In the genomic region with DNA sequence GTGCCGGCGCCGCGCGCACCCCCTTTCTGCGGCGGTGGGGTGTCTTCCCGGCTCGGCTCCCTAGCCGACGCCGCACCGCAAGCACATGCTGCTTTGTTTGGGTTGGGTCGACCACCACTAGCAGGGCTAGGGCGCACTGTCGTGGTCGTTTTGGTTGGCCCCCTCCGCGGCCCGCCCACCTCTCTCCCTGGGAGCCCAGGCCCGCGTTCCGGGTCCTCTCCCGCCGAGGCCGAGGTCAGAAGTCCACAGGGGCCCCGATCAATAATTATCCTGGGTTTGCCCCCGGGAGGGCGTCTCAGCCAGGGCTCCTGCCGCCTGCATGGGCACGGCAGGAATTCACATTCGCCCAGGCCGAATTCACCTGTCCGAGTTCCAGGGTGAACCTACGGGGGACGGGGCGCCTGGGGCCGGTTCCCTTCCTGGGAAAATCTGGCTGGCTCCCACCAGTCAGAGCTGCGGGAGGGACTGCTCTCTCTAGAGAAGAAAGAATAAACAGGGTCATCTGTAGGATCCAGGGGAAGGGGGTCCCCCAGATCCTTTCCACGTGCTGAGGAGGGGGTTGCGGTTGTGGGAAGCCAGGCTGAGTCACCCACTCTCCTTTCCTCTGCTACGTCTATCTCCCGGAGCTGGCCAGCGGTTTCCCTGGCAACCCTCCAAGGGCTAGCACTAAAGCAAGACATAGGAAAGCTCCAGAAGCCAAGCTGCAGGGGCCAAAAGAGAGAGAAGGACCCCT, we compare ENCODE assay signal across 1 cellular context.
TF ChIP-seq lines count a peak whose summit lies in the region.

No MANE protein-coding gene starts in this region.

TF ChIP-seq in HEK293, 187 proteins besides CTCF, POLR2A, EP300 and RAD21 (continued from another document and continues in another):
- TF ChIP-seq, protein P1, sequence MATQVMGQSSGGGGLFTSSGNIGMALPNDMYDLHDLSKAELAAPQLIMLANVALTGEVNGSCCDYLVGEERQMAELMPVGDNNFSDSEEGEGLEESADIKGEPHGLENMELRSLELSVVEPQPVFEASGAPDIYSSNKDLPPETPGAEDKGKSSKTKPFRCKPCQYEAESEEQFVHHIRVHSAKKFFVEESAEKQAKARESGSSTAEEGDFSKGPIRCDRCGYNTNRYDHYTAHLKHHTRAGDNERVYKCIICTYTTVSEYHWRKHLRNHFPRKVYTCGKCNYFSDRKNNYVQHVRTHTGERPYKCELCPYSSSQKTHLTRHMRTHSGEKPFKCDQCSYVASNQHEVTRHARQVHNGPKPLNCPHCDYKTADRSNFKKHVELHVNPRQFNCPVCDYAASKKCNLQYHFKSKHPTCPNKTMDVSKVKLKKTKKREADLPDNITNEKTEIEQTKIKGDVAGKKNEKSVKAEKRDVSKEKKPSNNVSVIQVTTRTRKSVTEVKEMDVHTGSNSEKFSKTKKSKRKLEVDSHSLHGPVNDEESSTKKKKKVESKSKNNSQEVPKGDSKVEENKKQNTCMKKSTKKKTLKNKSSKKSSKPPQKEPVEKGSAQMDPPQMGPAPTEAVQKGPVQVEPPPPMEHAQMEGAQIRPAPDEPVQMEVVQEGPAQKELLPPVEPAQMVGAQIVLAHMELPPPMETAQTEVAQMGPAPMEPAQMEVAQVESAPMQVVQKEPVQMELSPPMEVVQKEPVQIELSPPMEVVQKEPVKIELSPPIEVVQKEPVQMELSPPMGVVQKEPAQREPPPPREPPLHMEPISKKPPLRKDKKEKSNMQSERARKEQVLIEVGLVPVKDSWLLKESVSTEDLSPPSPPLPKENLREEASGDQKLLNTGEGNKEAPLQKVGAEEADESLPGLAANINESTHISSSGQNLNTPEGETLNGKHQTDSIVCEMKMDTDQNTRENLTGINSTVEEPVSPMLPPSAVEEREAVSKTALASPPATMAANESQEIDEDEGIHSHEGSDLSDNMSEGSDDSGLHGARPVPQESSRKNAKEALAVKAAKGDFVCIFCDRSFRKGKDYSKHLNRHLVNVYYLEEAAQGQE (tag by site-specific recombination; IDR thresholded peaks at IDR 0.05), result peak; percentile 69
- no peak for TF ChIP-seq REPIN1 (tag by site-specific recombination; IDR thresholded peaks at IDR 0.05; ENCODE audit: low read depth)
- TF ChIP-seq, protein P2, sequence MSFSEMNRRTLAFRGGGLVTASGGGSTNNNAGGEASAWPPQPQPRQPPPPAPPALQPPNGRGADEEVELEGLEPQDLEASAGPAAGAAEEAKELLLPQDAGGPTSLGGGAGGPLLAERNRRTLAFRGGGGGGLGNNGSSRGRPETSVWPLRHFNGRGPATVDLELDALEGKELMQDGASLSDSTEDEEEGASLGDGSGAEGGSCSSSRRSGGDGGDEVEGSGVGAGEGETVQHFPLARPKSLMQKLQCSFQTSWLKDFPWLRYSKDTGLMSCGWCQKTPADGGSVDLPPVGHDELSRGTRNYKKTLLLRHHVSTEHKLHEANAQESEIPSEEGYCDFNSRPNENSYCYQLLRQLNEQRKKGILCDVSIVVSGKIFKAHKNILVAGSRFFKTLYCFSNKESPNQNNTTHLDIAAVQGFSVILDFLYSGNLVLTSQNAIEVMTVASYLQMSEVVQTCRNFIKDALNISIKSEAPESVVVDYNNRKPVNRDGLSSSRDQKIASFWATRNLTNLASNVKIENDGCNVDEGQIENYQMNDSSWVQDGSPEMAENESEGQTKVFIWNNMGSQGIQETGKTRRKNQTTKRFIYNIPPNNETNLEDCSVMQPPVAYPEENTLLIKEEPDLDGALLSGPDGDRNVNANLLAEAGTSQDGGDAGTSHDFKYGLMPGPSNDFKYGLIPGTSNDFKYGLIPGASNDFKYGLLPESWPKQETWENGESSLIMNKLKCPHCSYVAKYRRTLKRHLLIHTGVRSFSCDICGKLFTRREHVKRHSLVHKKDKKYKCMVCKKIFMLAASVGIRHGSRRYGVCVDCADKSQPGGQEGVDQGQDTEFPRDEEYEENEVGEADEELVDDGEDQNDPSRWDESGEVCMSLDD (tag by site-specific recombination; IDR thresholded peaks at IDR 0.05), result peak; percentile 67; the same call in 1 of the 2 replicates
- TF ChIP-seq ZNF23 (tag by site-specific recombination; IDR thresholded peaks at IDR 0.05; ENCODE audit: borderline replicate concordance), result no peak
- no peak for TF ChIP-seq ZBTB1 (tag by site-specific recombination; IDR thresholded peaks at IDR 0.05)
- TF ChIP-seq ZNF707 (tag by site-specific recombination; IDR thresholded peaks at IDR 0.05), result no peak
- no peak for TF ChIP-seq HOXD13 (CRISPR knock-in tag; IDR thresholded peaks at IDR 0.05; ENCODE audit: borderline replicate concordance)
- TF ChIP-seq ZNF221 (tag by site-specific recombination; IDR thresholded peaks at IDR 0.05; ENCODE audit: borderline replicate concordance), result no peak
- TF ChIP-seq ZBTB17 (tag by site-specific recombination; IDR thresholded peaks at IDR 0.05), result no peak
- peak; percentile 58; the same call in 1 of the 2 replicates for TF ChIP-seq ZBTB8A (tag by site-specific recombination; IDR thresholded peaks at IDR 0.05)
- TF ChIP-seq ZNF157 (tag by site-specific recombination; IDR thresholded peaks at IDR 0.05), result no peak
- TF ChIP-seq SETDB1 (IDR thresholded peaks at IDR 0.05; ENCODE audit: insufficient read length, low read length), result no peak
- no peak for TF ChIP-seq SCRT1 (tag by site-specific recombination; IDR thresholded peaks at IDR 0.05; ENCODE audit: borderline replicate concordance)
- TF ChIP-seq ZNF239 (tag by site-specific recombination; IDR thresholded peaks at IDR 0.05), result no peak
- TF ChIP-seq ZNF16 (tag by site-specific recombination; IDR thresholded peaks at IDR 0.05; ENCODE audit: low read depth), result no peak
- no peak for TF ChIP-seq ZNF768 (tag by site-specific recombination; IDR thresholded peaks at IDR 0.05)
- no peak for TF ChIP-seq KLF8 (tag by site-specific recombination; IDR thresholded peaks at IDR 0.05)
- TF ChIP-seq, protein P3, sequence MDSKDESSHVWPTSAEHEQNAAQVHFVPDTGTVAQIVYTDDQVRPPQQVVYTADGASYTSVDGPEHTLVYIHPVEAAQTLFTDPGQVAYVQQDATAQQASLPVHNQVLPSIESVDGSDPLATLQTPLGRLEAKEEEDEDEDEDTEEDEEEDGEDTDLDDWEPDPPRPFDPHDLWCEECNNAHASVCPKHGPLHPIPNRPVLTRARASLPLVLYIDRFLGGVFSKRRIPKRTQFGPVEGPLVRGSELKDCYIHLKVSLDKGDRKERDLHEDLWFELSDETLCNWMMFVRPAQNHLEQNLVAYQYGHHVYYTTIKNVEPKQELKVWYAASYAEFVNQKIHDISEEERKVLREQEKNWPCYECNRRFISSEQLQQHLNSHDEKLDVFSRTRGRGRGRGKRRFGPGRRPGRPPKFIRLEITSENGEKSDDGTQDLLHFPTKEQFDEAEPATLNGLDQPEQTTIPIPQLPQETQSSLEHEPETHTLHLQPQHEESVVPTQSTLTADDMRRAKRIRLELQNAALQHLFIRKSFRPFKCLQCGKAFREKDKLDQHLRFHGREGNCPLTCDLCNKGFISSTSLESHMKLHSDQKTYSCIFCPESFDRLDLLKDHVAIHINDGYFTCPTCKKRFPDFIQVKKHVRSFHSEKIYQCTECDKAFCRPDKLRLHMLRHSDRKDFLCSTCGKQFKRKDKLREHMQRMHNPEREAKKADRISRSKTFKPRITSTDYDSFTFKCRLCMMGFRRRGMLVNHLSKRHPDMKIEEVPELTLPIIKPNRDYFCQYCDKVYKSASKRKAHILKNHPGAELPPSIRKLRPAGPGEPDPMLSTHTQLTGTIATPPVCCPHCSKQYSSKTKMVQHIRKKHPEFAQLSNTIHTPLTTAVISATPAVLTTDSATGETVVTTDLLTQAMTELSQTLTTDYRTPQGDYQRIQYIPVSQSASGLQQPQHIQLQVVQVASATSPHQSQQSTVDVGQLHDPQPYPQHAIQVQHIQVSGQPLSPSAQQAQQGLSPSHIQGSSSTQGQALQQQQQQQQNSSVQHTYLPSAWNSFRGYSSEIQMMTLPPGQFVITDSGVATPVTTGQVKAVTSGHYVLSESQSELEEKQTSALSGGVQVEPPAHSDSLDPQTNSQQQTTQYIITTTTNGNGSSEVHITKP (tag by site-specific recombination; IDR thresholded peaks at IDR 0.05), result 0 out of 2 replicates have a peak, but pooled peaks have one; percentile 14
- peak; percentile 95 for TF ChIP-seq GLIS1 (tag by site-specific recombination; IDR thresholded peaks at IDR 0.05)
- TF ChIP-seq, protein P4, sequence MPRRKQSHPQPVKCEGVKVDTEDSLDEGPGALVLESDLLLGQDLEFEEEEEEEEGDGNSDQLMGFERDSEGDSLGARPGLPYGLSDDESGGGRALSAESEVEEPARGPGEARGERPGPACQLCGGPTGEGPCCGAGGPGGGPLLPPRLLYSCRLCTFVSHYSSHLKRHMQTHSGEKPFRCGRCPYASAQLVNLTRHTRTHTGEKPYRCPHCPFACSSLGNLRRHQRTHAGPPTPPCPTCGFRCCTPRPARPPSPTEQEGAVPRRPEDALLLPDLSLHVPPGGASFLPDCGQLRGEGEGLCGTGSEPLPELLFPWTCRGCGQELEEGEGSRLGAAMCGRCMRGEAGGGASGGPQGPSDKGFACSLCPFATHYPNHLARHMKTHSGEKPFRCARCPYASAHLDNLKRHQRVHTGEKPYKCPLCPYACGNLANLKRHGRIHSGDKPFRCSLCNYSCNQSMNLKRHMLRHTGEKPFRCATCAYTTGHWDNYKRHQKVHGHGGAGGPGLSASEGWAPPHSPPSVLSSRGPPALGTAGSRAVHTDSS (tag by site-specific recombination; IDR thresholded peaks at IDR 0.05), result no peak
- no peak for TF ChIP-seq SP3 (tag by site-specific recombination; IDR thresholded peaks at IDR 0.05)
- no peak for TF ChIP-seq ZXDB (tag by site-specific recombination; IDR thresholded peaks at IDR 0.05)
- TF ChIP-seq ZNF169 (tag by site-specific recombination; IDR thresholded peaks at IDR 0.05), result no peak
- TF ChIP-seq ZNF175 (tag by site-specific recombination; IDR thresholded peaks at IDR 0.05), result no peak
- TF ChIP-seq ZNF433 (tag by site-specific recombination; IDR thresholded peaks at IDR 0.05; ENCODE audit: low read depth), result no peak
- no peak for TF ChIP-seq PRDM1 (tag by site-specific recombination; IDR thresholded peaks at IDR 0.05)
- no peak for TF ChIP-seq ZNF514 (tag by site-specific recombination; IDR thresholded peaks at IDR 0.05)
- no peak for TF ChIP-seq ZBTB7A (tag by site-specific recombination; IDR thresholded peaks at IDR 0.05; ENCODE audit: low read depth)
- 0 out of 2 replicates have a peak, but pooled peaks have one; percentile 20 for TF ChIP-seq ZNF10 (tag by site-specific recombination; IDR thresholded peaks at IDR 0.05)
- TF ChIP-seq ZNF747 (tag by site-specific recombination; IDR thresholded peaks at IDR 0.05), result no peak
- no peak for TF ChIP-seq ZNF416 (tag by site-specific recombination; IDR thresholded peaks at IDR 0.05)
- TF ChIP-seq, protein P5, sequence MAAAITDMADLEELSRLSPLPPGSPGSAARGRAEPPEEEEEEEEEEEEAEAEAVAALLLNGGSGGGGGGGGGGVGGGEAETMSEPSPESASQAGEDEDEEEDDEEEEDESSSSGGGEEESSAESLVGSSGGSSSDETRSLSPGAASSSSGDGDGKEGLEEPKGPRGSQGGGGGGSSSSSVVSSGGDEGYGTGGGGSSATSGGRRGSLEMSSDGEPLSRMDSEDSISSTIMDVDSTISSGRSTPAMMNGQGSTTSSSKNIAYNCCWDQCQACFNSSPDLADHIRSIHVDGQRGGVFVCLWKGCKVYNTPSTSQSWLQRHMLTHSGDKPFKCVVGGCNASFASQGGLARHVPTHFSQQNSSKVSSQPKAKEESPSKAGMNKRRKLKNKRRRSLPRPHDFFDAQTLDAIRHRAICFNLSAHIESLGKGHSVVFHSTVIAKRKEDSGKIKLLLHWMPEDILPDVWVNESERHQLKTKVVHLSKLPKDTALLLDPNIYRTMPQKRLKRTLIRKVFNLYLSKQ (tag by site-specific recombination; IDR thresholded peaks at IDR 0.05; ENCODE audit: borderline replicate concordance), result no peak
- TF ChIP-seq ZNF510 (tag by site-specific recombination; IDR thresholded peaks at IDR 0.05; ENCODE audit: insufficient replicate concordance), result no peak
- TF ChIP-seq ZFP37 (tag by site-specific recombination; IDR thresholded peaks at IDR 0.05), result no peak
- TF ChIP-seq TCF7L2 (IDR thresholded peaks at IDR 0.05; ENCODE audit: borderline replicate concordance, low read depth, low read length), result no peak
- TF ChIP-seq, protein P6, sequence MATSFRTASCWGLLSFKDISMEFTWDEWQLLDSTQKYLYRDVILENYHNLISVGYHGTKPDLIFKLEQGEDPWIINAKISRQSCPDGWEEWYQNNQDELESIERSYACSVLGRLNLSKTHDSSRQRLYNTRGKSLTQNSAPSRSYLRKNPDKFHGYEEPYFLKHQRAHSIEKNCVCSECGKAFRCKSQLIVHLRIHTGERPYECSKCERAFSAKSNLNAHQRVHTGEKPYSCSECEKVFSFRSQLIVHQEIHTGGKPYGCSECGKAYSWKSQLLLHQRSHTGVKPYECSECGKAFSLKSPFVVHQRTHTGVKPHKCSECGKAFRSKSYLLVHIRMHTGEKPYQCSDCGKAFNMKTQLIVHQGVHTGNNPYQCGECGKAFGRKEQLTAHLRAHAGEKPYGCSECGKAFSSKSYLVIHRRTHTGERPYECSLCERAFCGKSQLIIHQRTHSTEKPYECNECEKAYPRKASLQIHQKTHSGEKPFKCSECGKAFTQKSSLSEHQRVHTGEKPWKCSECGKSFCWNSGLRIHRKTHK (tag by site-specific recombination; IDR thresholded peaks at IDR 0.05), result no peak
- no peak for TF ChIP-seq TRIM28 (IDR thresholded peaks at IDR 0.05; ENCODE audit: borderline replicate concordance, low read length)
- no peak for TF ChIP-seq YY1 (tag by site-specific recombination; IDR thresholded peaks at IDR 0.05)
- no peak for TF ChIP-seq ZNF571 (tag by site-specific recombination; IDR thresholded peaks at IDR 0.05)
- no peak for TF ChIP-seq ZNF660 (tag by site-specific recombination; IDR thresholded peaks at IDR 0.05)
- TF ChIP-seq SP2 (tag by site-specific recombination; IDR thresholded peaks at IDR 0.05), result no peak
- no peak for TF ChIP-seq ZNF140 (tag by site-specific recombination; IDR thresholded peaks at IDR 0.05)
- TF ChIP-seq ZNF114 (tag by site-specific recombination; IDR thresholded peaks at IDR 0.05), result no peak
- TF ChIP-seq, protein P7, sequence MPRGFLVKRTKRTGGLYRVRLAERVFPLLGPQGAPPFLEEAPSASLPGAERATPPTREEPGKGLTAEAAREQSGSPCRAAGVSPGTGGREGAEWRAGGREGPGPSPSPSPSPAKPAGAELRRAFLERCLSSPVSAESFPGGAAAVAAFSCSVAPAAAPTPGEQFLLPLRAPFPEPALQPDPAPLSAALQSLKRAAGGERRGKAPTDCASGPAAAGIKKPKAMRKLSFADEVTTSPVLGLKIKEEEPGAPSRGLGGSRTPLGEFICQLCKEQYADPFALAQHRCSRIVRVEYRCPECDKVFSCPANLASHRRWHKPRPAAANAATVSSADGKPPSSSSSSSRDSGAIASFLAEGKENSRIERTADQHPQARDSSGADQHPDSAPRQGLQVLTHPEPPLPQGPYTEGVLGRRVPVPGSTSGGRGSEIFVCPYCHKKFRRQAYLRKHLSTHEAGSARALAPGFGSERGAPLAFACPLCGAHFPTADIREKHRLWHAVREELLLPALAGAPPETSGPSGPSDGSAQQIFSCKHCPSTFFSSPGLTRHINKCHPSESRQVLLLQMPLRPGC (tag by site-specific recombination; IDR thresholded peaks at IDR 0.05), result no peak
- TF ChIP-seq, protein P8, sequence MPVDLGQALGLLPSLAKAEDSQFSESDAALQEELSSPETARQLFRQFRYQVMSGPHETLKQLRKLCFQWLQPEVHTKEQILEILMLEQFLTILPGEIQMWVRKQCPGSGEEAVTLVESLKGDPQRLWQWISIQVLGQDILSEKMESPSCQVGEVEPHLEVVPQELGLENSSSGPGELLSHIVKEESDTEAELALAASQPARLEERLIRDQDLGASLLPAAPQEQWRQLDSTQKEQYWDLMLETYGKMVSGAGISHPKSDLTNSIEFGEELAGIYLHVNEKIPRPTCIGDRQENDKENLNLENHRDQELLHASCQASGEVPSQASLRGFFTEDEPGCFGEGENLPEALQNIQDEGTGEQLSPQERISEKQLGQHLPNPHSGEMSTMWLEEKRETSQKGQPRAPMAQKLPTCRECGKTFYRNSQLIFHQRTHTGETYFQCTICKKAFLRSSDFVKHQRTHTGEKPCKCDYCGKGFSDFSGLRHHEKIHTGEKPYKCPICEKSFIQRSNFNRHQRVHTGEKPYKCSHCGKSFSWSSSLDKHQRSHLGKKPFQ (tag by site-specific recombination; IDR thresholded peaks at IDR 0.05), result no peak
